ENCODE assay signal across 18 cellular contexts in genomic region chr20:7967199-7967844, GRCh38. TPM values are rescaled to one million over a fixed set of nuclear protein-coding genes. Genes with fewer than 3 reads are reported as not detected.
DNase-seq lines count a peak whose midpoint lies in the region; ATAC-seq, FAIRE-seq and TF ChIP-seq lines count a peak whose summit lies in the region.
"Had no signal": no experiment of that assay in that cellular context is flagged by ENCODE, and none has a peak within 500 bp of the region (broad histone marks: within the 10 kb centered on the region; RNA-seq: fewer than 3 reads in every experiment).

No MANE protein-coding gene starts in this region.

- intact Hi-C loops in kidney (cut with DNase I) (no loop called here), thyroid gland (cut with DNase I) (no loop called here)

- H3K4me3 ChIP-seq in cardiac fibroblast (replicated peaks in 1 of 2; ENCODE audit: low read depth in 2 of 2, low read length in 2 of 2) (no peak overlapping the region), kidney (ENCODE audit: low read length in 2 of 2) (no peak overlapping the region), thyroid gland (replicated peaks in 1 of 3) (no peak overlapping the region)
- H3K4me3 ChIP-seq: cardiac muscle cell, lung, spleen had no signal

- no peak overlapping the region for H3K27ac ChIP-seq in kidney (ENCODE audit: low read depth in 2 of 2, low read length in 2 of 2)
- H3K27ac ChIP-seq in thyroid gland: no peak overlapping the region
- H3K27ac ChIP-seq: cardiac muscle cell, neutrophil, spleen had no signal

- H3K9ac ChIP-seq in kidney (ENCODE audit: low read length in 2 of 2): no peak overlapping the region

- H3K9me3 ChIP-seq in kidney (ENCODE audit: control insufficient read depth in 1 of 2, low read length in 2 of 2) (no peaks in the 10 kb centered on the region), thyroid gland (no peaks in the 10 kb centered on the region)
- H3K9me3 ChIP-seq: neutrophil, spleen had no signal

- TF ChIP-seq CTCF in cardiac fibroblast (IDR thresholded peaks at IDR 0.05; ENCODE audit: low read depth, low read length): no peak
- TF ChIP-seq CTCF in kidney (IDR thresholded peaks at IDR 0.05; ENCODE audit: borderline replicate concordance, extremely low read depth, insufficient read depth): no peak
- TF ChIP-seq CTCF in thyroid gland (IDR thresholded peaks at IDR 0.05): no peak
- no peak for TF ChIP-seq CTCF in mesothelial cell of epicardium (IDR thresholded peaks at IDR 0.05; ENCODE audit: unreplicated experiment)

- H3K27me3 ChIP-seq in thyroid gland: no peaks in the 10 kb centered on the region
- H3K27me3 ChIP-seq: cardiac muscle cell, spleen had no signal

- DNase-seq in EH (ENCODE audit: low read depth): peak; percentile 88
- peak; percentile 66 for DNase-seq in NCI-H226
- peak; percentile 61 to 74 for DNase-seq in cardiac fibroblast (ENCODE audit: low read depth in 2 of 2)
- DNase-seq in myocyte (ENCODE audit: low read depth): peak; percentile 14
- DNase-seq in kidney: no peak
- no peak for DNase-seq in thyroid gland
- DNase-seq in mesothelial cell of epicardium (ENCODE audit: low spot score in 2 of 2, unreplicated experiment in 2 of 2): no peak
- DNase-seq: activated CD4-positive, alpha-beta T cell treated with anti-CD3 and anti-CD28 coated beads, Interleukin-2, amount 50 U/mL, for 48 hours; CD8-positive, alpha-beta T cell; hypothalamus; spleen had no signal

- no peaks in the 10 kb centered on the region for H3K36me3 ChIP-seq in kidney (ENCODE audit: control insufficient read depth in 1 of 2, insufficient read depth in 2 of 2, low read length in 2 of 2)
- no peaks in the 10 kb centered on the region for H3K36me3 ChIP-seq in thyroid gland
- H3K36me3 ChIP-seq: cardiac muscle cell, neutrophil, spleen had no signal

- peaks cover 9% of the 10 kb centered on the region for H3K27me3 Mint-ChIP-seq in mesothelial cell of epicardium (ENCODE audit: low read depth)

- FAIRE-seq in kidney (lab: Jason Lieb, UNC): no peak

- no peak for TF ChIP-seq POLR2A in thyroid gland (IDR thresholded peaks at IDR 0.05)

- H3K4me3 Mint-ChIP-seq in mesothelial cell of epicardium: no peak overlapping the region
- H3K4me3 Mint-ChIP-seq: CD8-positive, alpha-beta T cell had no signal

- no peak for ATAC-seq in HG03432 (IDR thresholded peaks at IDR 0.05; ENCODE audit: unreplicated experiment)
- ATAC-seq: CD8-positive, alpha-beta T cell had no signal

- H3K9me3 Mint-ChIP-seq in mesothelial cell of epicardium: peaks cover 13% of the 10 kb centered on the region
- H3K9me3 Mint-ChIP-seq: activated T-helper 2 cell treated with anti-CD3 and anti-CD28 coated beads, Interferon-gamma antibody, Interleukin-2, Interleukin-4, amounts not matched to agents 10 μg/mL and 5 μg/mL and 100 μg/mL, durations not matched to agents 14 hours and 24 hours and 36 hours; CD8-positive, alpha-beta T cell had no signal

- H3K4me1 ChIP-seq in kidney (ENCODE audit: control insufficient read depth in 1 of 2, insufficient read depth in 1 of 2, low read depth in 1 of 2, low read length in 2 of 2): no peaks in the 10 kb centered on the region
- H3K4me1 ChIP-seq in thyroid gland: no peaks in the 10 kb centered on the region
- H3K4me1 ChIP-seq: spleen had no signal

- no peak overlapping the region for H3K27ac Mint-ChIP-seq in mesothelial cell of epicardium
- H3K27ac Mint-ChIP-seq: activated T-helper 2 cell treated with anti-CD3 and anti-CD28 coated beads, Interferon-gamma antibody, Interleukin-2, Interleukin-4, amounts not matched to agents 10 μg/mL and 5 μg/mL and 100 μg/mL, durations not matched to agents 14 hours and 24 hours and 36 hours; CD8-positive, alpha-beta T cell had no signal

- H3K4me1 Mint-ChIP-seq in mesothelial cell of epicardium: peaks cover 17% of the 10 kb centered on the region

- H3K36me3 Mint-ChIP-seq in mesothelial cell of epicardium: no peaks in the 10 kb centered on the region
- H3K36me3 Mint-ChIP-seq: CD8-positive, alpha-beta T cell had no signal

- 85 to 88% methylated on average over 4 of the region's 4 CpGs for WGBS in thyroid gland, 2 donors

RNA-seq across cellular contexts. Expression of gene HAO1, which starts 27.1 kb away (rescaled TPM):
- total RNA-seq in myocyte (not detected in 2 replicates), kidney (not detected), thyroid gland (not detected), mesothelial cell of epicardium (not detected in 3 replicates)
- polyA plus RNA-seq in myocyte (2012): not detected
- polyA plus RNA-seq in kidney (ENCODE audit: insufficient read depth, low read depth, low replicate concordance): 0.86 TPM
- total RNA-seq: activated T-helper 2 cell treated with anti-CD3 and anti-CD28 coated beads, Interferon-gamma antibody, Interleukin-2, Interleukin-4, amounts not matched to agents 10 μg/mL and 5 μg/mL and 100 μg/mL, durations not matched to agents 14 hours and 24 hours and 36 hours; cardiac muscle cell; CD8-positive, alpha-beta T cell; lung; spleen; subcutaneous adipose tissue; T-helper 2 cell treated with Interferon-gamma antibody and Interleukin-4, amounts not matched to agents 100 ng/mL and 5 ng/mL, for 36 hours had no signal
- polyA plus RNA-seq: cardiac muscle cell, lung, spleen had no signal

RNA-seq across cellular contexts. Expression of gene TMX4, which starts 52.2 kb away (rescaled TPM):
- total RNA-seq in myocyte (22.6 and 24.8 TPM in 2 replicates), kidney (90.8 TPM), thyroid gland (10 to 100 TPM; 49.0 to 63.8 (median 57.9) TPM), mesothelial cell of epicardium (28.7 to 33.7 TPM (median 31.3 TPM) in 3 replicates)
- polyA plus RNA-seq in myocyte (2012): 11.2 TPM
- polyA plus RNA-seq in kidney (ENCODE audit: insufficient read depth, low read depth, low replicate concordance): 20.7 TPM

Comparison
In these comparisons a context has a peak if more than half of its experiments do, and no peak if none do; other contexts are left out.
1. DNase-seq: peak in EH (single experiment), NCI-H226 (single experiment), cardiac fibroblast (2 of 2) and myocyte (single experiment); none in kidney (single experiment), thyroid gland (0 of 2) and mesothelial cell of epicardium (0 of 2).